Comparison of ENCODE assay signal across 21 cellular contexts in the genomic region with DNA sequence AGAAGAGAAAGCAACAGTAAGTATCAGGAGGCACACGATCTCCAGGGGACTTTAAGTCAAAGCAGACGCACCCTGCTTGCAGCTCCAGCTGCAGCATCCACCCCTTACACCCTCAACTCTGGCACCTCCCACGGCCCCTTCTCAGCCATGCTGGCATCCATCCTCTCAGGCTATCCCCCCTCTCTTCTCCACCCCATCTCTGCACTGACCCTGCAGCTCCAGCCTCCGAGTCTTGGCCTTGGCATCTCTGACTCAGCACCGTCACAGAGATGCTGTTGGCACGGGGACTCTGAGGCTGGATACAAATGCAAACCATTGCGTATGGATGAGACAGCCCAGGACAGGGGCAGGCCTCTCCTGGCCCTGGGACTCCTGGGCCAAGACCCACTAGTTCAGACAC. TPM values are rescaled to one million over a fixed set of nuclear protein-coding genes. Genes with fewer than 3 reads are reported as not detected.
DNase-seq lines count a peak whose midpoint lies in the region; ATAC-seq and TF ChIP-seq lines count a peak whose summit lies in the region.
"Had no signal": no experiment of that assay in that cellular context is flagged by ENCODE, and none has a peak within 500 bp of the region (broad histone marks: within the 10 kb centered on the region; RNA-seq: fewer than 3 reads in every experiment).

No MANE protein-coding gene starts in this region.

- H2AFZ ChIP-seq in OCI-LY7 (ENCODE audit: low read length) = no peak overlapping the region
- H2AFZ ChIP-seq: PC-9 had no signal

- peak overlapping the region; percentile 31 for H3K4me2 ChIP-seq in OCI-LY7 (ENCODE audit: low read length)
- H3K4me2 ChIP-seq: PC-9 had no signal

- no peak for TF ChIP-seq CTCF in OCI-LY7 (conservative IDR thresholded peaks at IDR 0.05; ENCODE audit: low read length)

- POLR2A ChIA-PET in OCI-LY7 (lab: Charles Lee) = interaction anchor here (0.7 to 1.1 kb wide), 2 partner anchors 12 to 416 kb away, joined by 3 read pairs; no protein-coding TSS in a partner anchor

- H3K4me1 ChIP-seq in OCI-LY7 (ENCODE audit: insufficient read depth, low read length, poor library complexity, severe bottlenecking) = peaks cover 41% of the 10 kb centered on the region

- CTCF ChIA-PET in OCI-LY7 (lab: Charles Lee; ENCODE audit: unreplicated experiment) = interaction anchor here (0.5 kb wide), 1 partner anchor 786 kb away, joined by 3 read pairs; no protein-coding TSS in a partner anchor

- H3K4me3 ChIP-seq in OCI-LY7 (ENCODE audit: low read depth, low read length, poor library complexity, severe bottlenecking) = no peak overlapping the region
- H3K4me3 ChIP-seq: PC-9, tibial nerve had no signal

- ATAC-seq in Right ventricle myocardium superior (ENCODE audit: poor library complexity) = no peak
- ATAC-seq in Right ventricle myocardium inferior = no peak
- no peak for ATAC-seq in stimulated activated naive CD8-positive, alpha-beta T cell treated with anti-CD3 and anti-CD28 coated beads, Interleukin-15, Interleukin-2, amounts not matched to agents 100 U/mL and 50 U/mL, for 24 hours
- ATAC-seq in GM18498 (IDR thresholded peaks at IDR 0.05; ENCODE audit: unreplicated experiment) = no peak
- ATAC-seq: activated CD4-positive, alpha-beta T cell treated with anti-CD3 and anti-CD28 coated beads for 36 hours; natural killer cell had no signal

- H3K36me3 ChIP-seq in OCI-LY7 (ENCODE audit: insufficient read depth, low read length) = no peaks in the 10 kb centered on the region
- H3K36me3 ChIP-seq: tibial nerve had no signal

- DNase-seq in Right ventricle myocardium superior (peak; percentile 18), Right ventricle myocardium inferior (ENCODE audit: missing footprints) (no peak), OCI-LY7 (ENCODE audit: low spot score) (peak; percentile 11), fibroblast of peridontal ligament (ENCODE audit: extremely low read depth) (peak; percentile 12), NCI-H1436 treated with DMSO at 0.1 percent for 48 hours (lab: John Stamatoyannopoulos, UW) (no peak), SW 1271 (lab: John Stamatoyannopoulos, UW) (no peak)
- DNase-seq in stimulated activated naive CD8-positive, alpha-beta T cell treated with anti-CD3 and anti-CD28 coated beads, Interleukin-15, Interleukin-2, amounts not matched to agents 100 U/mL and 50 U/mL, for 24 hours = no peak
- DNase-seq: ACHN; activated CD4-positive, alpha-beta T cell treated with anti-CD3 and anti-CD28 coated beads for 36 hours; aorta; cerebellar nuclear complex; HCEC 1CT; natural killer cell; NCI-H1417; NCI-H748 treated with DMSO at 0.1 percent for 48 hours; PC-9; stimulated activated naive CD4-positive, alpha-beta T cell had no signal

- no peaks in the 10 kb centered on the region for H4K20me1 ChIP-seq in OCI-LY7 (ENCODE audit: insufficient read depth, low read length)

- H3K9me2 ChIP-seq in OCI-LY7 (ENCODE audit: insufficient read depth, low read length) = no peaks in the 10 kb centered on the region

- intact Hi-C loops in Right ventricle myocardium superior (cut with DNase I) (no loop called here), Right ventricle myocardium inferior (cut with DNase I) (no loop called here), OCI-LY7 (cut with micrococcal nuclease; ENCODE audit: unreplicated experiment) (no loop called here)

- BruUV-seq in OCI-LY7 (replicated peaks; lab: Mats Ljungman, UMichigan) = no TSS peak

- H3K27ac ChIP-seq in OCI-LY7 (ENCODE audit: low read depth, low read length, poor library complexity, severe bottlenecking) = no peak overlapping the region
- H3K27ac ChIP-seq: PC-9, tibial nerve had no signal

- H3K79me2 ChIP-seq in OCI-LY7 (ENCODE audit: insufficient read depth, low read depth, low read length) = no peaks in the 10 kb centered on the region

- H3K9me3 ChIP-seq in OCI-LY7 (ENCODE audit: low read length) = no peaks in the 10 kb centered on the region
- H3K9me3 ChIP-seq: tibial nerve had no signal

RNA-seq across cellular contexts. Expression of gene ZXDC, which starts 18.5 kb away (rescaled TPM):
- total RNA-seq in Right ventricle myocardium superior = 16.1 TPM
- total RNA-seq in Right ventricle myocardium inferior = 15.9 TPM
- 26.6 and 34.9 TPM in 2 replicates for total RNA-seq in OCI-LY7 (2014; rRNA removed; shearing (Covaris generic))
- total RNA-seq in OCI-LY7 (2022) = 32.2 and 38.6 TPM in 2 replicates

RNA-seq across cellular contexts. Expression of gene UROC1, which starts 23.4 kb away (rescaled TPM):
- not detected for total RNA-seq in Right ventricle myocardium superior
- not detected for total RNA-seq in Right ventricle myocardium inferior
- 0.09 TPM in 1 of 2 replicates, not detected in the other for total RNA-seq in OCI-LY7 (2014; rRNA removed; shearing (Covaris generic))
- not detected in 2 replicates for total RNA-seq in OCI-LY7 (2022)
- total RNA-seq: activated CD4-positive, alpha-beta T cell treated with anti-CD3 and anti-CD28 coated beads for 36 hours; aorta; fibroblast of villous mesenchyme; kidney epithelial cell; natural killer cell; PC-9; tibial nerve had no signal

RNA-seq across cellular contexts. Expression of gene CHST13, which starts 29.8 kb away (rescaled TPM):
- total RNA-seq in Right ventricle myocardium superior = 0.11 TPM
- 0.60 TPM for total RNA-seq in Right ventricle myocardium inferior
- total RNA-seq in OCI-LY7 (2014; rRNA removed; shearing (Covaris generic)) = not detected in 2 replicates
- total RNA-seq in OCI-LY7 (2022) = not detected in 2 replicates
- total RNA-seq: activated CD4-positive, alpha-beta T cell treated with anti-CD3 and anti-CD28 coated beads for 36 hours; fibroblast of villous mesenchyme; kidney epithelial cell had no signal

Comparison
In these comparisons a context has a peak if more than half of its experiments do, and no peak if none do; other contexts are left out.
1. DNase-seq: peak in Right ventricle myocardium superior (single experiment), OCI-LY7 (single experiment) and fibroblast of peridontal ligament (single experiment); none in Right ventricle myocardium inferior (single experiment), NCI-H1436 treated with DMSO at 0.1 percent for 48 hours (single experiment), stimulated activated naive CD8-positive, alpha-beta T cell treated with anti-CD3 and anti-CD28 coated beads, Interleukin-15, Interleukin-2, amounts not matched to agents 100 U/mL and 50 U/mL, for 24 hours (single experiment) and SW 1271 (0 of 2).